Comparison of ENCODE assay signal across 1 cellular context in genomic region chr6:79078057-79078969, GRCh38.
TF ChIP-seq lines count a peak whose summit lies in the region.

PHIP (minus strand) TSS chr6:79078254; CDS start chr6:79078068, 186 bp downstream.

TF ChIP-seq in K562, 482 proteins besides CTCF, POLR2A, EP300 and RAD21 (continued from another document and continues in another):
- peak; percentile 20 for TF ChIP-seq MAX (CRISPR knock-in tag; IDR thresholded peaks at IDR 0.05)
- no peak for TF ChIP-seq HDGF (IDR thresholded peaks at IDR 0.05)
- 0 out of 2 replicates have a peak, but pooled peaks have one; percentile 54 for TF ChIP-seq ELF2 (CRISPR knock-in tag; IDR thresholded peaks at IDR 0.05)
- TF ChIP-seq KLF13 (tag; IDR thresholded peaks at IDR 0.05; ENCODE audit: borderline replicate concordance, low read depth) = peak; percentile 52; the same call in 1 of the 2 replicates
- TF ChIP-seq ARID2 (IDR thresholded peaks at IDR 0.05) = no peak
- no peak for TF ChIP-seq GTF2F1 (IDR thresholded peaks at IDR 0.05; ENCODE audit: low read depth, low read length)
- no peak for TF ChIP-seq MGA (IDR thresholded peaks at IDR 0.05)
- no peak for TF ChIP-seq HOMEZ (CRISPR knock-in tag; IDR thresholded peaks at IDR 0.05)
- no peak for TF ChIP-seq ARID1B (IDR thresholded peaks at IDR 0.05)
- TF ChIP-seq ZNF280A (IDR thresholded peaks at IDR 0.05; ENCODE audit: low read depth, partially characterized antibody) = no peak
- no peak for TF ChIP-seq POLR3G (IDR thresholded peaks at IDR 0.05; ENCODE audit: extremely low read depth, insufficient read length, insufficient replicate concordance)
- no peak for TF ChIP-seq CHD7 (IDR thresholded peaks at IDR 0.05; ENCODE audit: low read depth, low read length)
- TF ChIP-seq KDM5B (IDR thresholded peaks at IDR 0.05; ENCODE audit: insufficient replicate concordance, low read depth, low read length) = peak; percentile 87
- no peak for TF ChIP-seq CHCHD3 (CRISPR knock-in tag; IDR thresholded peaks at IDR 0.05)
- no peak for TF ChIP-seq ARNT (IDR thresholded peaks at IDR 0.05)
- TF ChIP-seq ZNF253 (CRISPR knock-in tag; conservative IDR thresholded peaks at IDR 0.05) = no peak
- TF ChIP-seq NCOR1 (IDR thresholded peaks at IDR 0.05) = peak; percentile 59
- no peak for TF ChIP-seq HMBOX1 (IDR thresholded peaks at IDR 0.05)
- no peak for TF ChIP-seq E2F6 (IDR thresholded peaks at IDR 0.05; ENCODE audit: borderline replicate concordance in 1 of 2, extremely low read depth in 1 of 2, insufficient read depth in 1 of 2, insufficient read length in 1 of 2, low read depth in 1 of 2, low read length in 1 of 2, poor library complexity in 1 of 2, severe bottlenecking in 1 of 2)
